In the genomic region with DNA sequence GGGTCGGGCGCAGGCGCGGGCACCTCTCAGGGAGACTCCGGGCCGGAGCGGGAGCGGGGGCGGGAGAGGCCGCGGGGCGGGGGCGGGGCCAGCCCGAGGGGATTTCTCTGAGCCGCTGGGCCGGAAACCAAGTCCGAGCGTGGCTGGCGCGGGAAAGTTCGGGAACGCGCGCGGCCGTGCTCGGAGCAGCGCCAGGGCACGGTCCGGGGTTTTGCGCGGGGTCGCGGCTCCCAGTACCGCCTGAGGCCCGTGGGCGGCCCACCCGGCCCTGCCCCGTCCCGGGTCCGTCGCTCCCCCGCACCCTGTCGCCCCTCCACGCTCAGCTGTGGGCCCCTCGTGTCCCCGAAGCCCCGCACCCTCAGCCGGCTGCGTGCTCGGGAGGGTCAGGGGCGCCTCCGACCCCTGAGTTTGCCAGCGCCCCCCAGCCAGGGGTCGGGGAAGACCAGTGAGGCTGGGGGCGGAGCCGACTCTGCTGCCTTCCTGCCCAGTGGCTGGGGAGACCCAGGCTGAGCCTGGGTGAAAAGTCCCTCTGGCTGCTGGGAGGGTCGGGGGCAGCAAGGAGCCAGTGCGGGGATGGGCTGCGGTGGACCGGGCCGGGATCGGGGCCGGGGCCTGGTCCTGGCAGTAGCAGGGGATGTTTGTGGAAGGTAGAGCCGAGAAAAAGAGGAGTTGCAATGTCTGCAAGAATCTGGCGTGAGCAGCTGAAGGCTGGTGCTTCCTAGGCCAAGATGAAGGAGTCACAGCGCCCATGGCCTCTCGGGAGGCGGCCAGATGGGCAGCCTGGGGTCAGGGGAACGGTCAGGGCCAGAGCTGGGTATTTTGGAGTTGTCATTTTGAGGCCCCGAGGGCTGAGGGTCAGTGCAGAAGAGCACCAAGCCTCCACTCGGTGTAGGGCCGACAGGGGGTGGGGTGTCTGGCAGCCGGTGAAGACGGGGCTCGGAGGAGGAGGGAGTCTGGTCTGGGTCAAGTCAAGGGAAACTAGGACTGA, we compare ENCODE assay signal across 8 cellular contexts. TPM values are rescaled to one million over a fixed set of nuclear protein-coding genes. Genes with fewer than 3 reads are reported as not detected.
A peak's percentile ranks its signal among the peaks of the same experiment; 100 is the strongest.
DNase-seq lines count a peak whose midpoint lies in the region; ATAC-seq and TF ChIP-seq lines count a peak whose summit lies in the region.

No MANE protein-coding gene starts in this region.

- H3K9me3 ChIP-seq in SU-DHL-6 (ENCODE audit: insufficient read depth, low read length), result no peaks in the 10 kb centered on the region
- no peaks in the 10 kb centered on the region for H3K9me3 ChIP-seq in liver (ENCODE audit: control insufficient read depth in 4 of 4, low read length in 3 of 4)

- 2% methylated on average over 76 of the region's 76 CpGs for WGBS in liver

- H3K27me3 ChIP-seq in SU-DHL-6 (ENCODE audit: low read length), result no peaks in the 10 kb centered on the region
- no peaks in the 10 kb centered on the region for H3K27me3 ChIP-seq in liver (ENCODE audit: control insufficient read depth in 4 of 4, insufficient read depth in 4 of 4, low read length in 3 of 4)

- H3F3A ChIP-seq in SU-DHL-6 (ENCODE audit: insufficient read depth), result no peaks in the 10 kb centered on the region

- H3K4me3 Mint-ChIP-seq in CD14-positive monocyte (peak overlapping the region; percentile 86 to 91), chondrocyte (ENCODE audit: unreplicated experiment) (peak overlapping the region; percentile 79)
- H3K4me3 Mint-ChIP-seq in stimulated activated naive CD8-positive, alpha-beta T cell treated with anti-CD3 and anti-CD28 coated beads, Interleukin-15, Interleukin-2, amounts not matched to agents 100 ng/mL and 50 ng/mL, for 24 hours, result peak overlapping the region; percentile 98

- TF ChIP-seq CTCF in CD14-positive monocyte (IDR thresholded peaks at IDR 0.05) (no peak), SU-DHL-6 (IDR thresholded peaks at IDR 0.05; ENCODE audit: insufficient read depth, low read length, poor library complexity, severe bottlenecking) (no peak), chondrocyte (IDR thresholded peaks at IDR 0.05) (peak; percentile 10), liver (IDR thresholded peaks at IDR 0.05; ENCODE audit: low read depth, low read length, missing input control) (no peak)

- H3K9ac ChIP-seq in SU-DHL-6 (ENCODE audit: low read length), result peak overlapping the region; percentile 90
- H3K9ac ChIP-seq in liver (ENCODE audit: low read depth in 1 of 2, low read length in 2 of 2), result peak overlapping the region; percentile 63 to 92

- peaks cover 15 to 31% (median 23%) of the 10 kb centered on the region in 4 donors for H3K4me1 ChIP-seq in liver (ENCODE audit: control insufficient read depth in 4 of 4, insufficient read depth in 4 of 4, low read length in 3 of 4)

- H3K27ac ChIP-seq in SU-DHL-6 (ENCODE audit: low read depth, low read length) (peak overlapping the region; percentile 61), liver (ENCODE audit: low read depth in 1 of 2, low read length in 2 of 2) (peak overlapping the region; percentile 90 to 94)

- no peaks in the 10 kb centered on the region; the same call in 1 of the 2 replicates for H4K20me1 ChIP-seq in SU-DHL-6 (ENCODE audit: low read depth, low read length)

- H3K4me2 ChIP-seq in SU-DHL-6 (ENCODE audit: low read depth, low read length, poor library complexity, severe bottlenecking), result peak overlapping the region; percentile 74

- H3K4me3 ChIP-seq in SU-DHL-6 (ENCODE audit: insufficient read depth, low read length, poor library complexity, severe bottlenecking) (peak overlapping the region; percentile 76), liver (ENCODE audit: low read depth in 1 of 3, low read length in 3 of 3) (peak overlapping the region; percentile 63 to 91 (median 76))

- no peak for DNase-seq in CD14-positive monocyte (ENCODE audit: low spot score)
- no peak for DNase-seq in chondrocyte (ENCODE audit: low spot score)
- no peak for DNase-seq in middle frontal gyrus (ENCODE audit: extremely low spot score, low spot score)

- peak; percentile 22 for ATAC-seq in GM18867 (IDR thresholded peaks at IDR 0.05; ENCODE audit: unreplicated experiment)
- ATAC-seq in HG03064 (IDR thresholded peaks at IDR 0.05; ENCODE audit: low read depth, unreplicated experiment), result peak; percentile 20

- H3K79me2 ChIP-seq in SU-DHL-6 (ENCODE audit: insufficient read depth, low read length), result peaks cover 52% of the 10 kb centered on the region

- H3K9me2 ChIP-seq in SU-DHL-6 (replicated peaks; ENCODE audit: insufficient read depth, low read length), result no peaks in the 10 kb centered on the region

- peak in 1 of 2 donors; percentile 2 for TF ChIP-seq RAD21 in liver (IDR thresholded peaks at IDR 0.05)

- no peak overlapping the region for H2AFZ ChIP-seq in SU-DHL-6 (ENCODE audit: low read depth, low read length, severe bottlenecking)

- intact Hi-C loops in CD14-positive monocyte (cut with micrococcal nuclease), result loop anchor here (2.0 to 5.0 kb wide), 4 partner anchors 20 to 58 kb away; partner anchors contain the start of genes EDF1 (in 2 of the 2), PHPT1 (in 2 of the 2), C8G (in 1 of the 2) and FBXW5 (in 1 of the 2)

- H3K27ac Mint-ChIP-seq in CD14-positive monocyte, result peak overlapping the region; percentile 24 to 82 (median 63)
- peak overlapping the region; percentile 88 for H3K27ac Mint-ChIP-seq in chondrocyte (ENCODE audit: unreplicated experiment)
- H3K27ac Mint-ChIP-seq in stimulated activated naive CD8-positive, alpha-beta T cell treated with anti-CD3 and anti-CD28 coated beads, Interleukin-15, Interleukin-2, amounts not matched to agents 100 ng/mL and 50 ng/mL, for 24 hours, result peak overlapping the region; percentile 96

- H3K27me3 Mint-ChIP-seq in CD14-positive monocyte (ENCODE audit: low read depth in 3 of 3), result peaks cover 0 to 2% (median 2%) of the 10 kb centered on the region in 3 donors
- no peaks in the 10 kb centered on the region for H3K27me3 Mint-ChIP-seq in chondrocyte (ENCODE audit: low read depth)
- no peaks in the 10 kb centered on the region for H3K27me3 Mint-ChIP-seq in stimulated activated naive CD8-positive, alpha-beta T cell treated with anti-CD3 and anti-CD28 coated beads, Interleukin-15, Interleukin-2, amounts not matched to agents 100 ng/mL and 50 ng/mL, for 24 hours

- H3K36me3 ChIP-seq in SU-DHL-6 (ENCODE audit: low read length), result no peaks in the 10 kb centered on the region
- peaks cover 0 to 1% (median 0%) of the 10 kb centered on the region in 4 donors for H3K36me3 ChIP-seq in liver (ENCODE audit: control insufficient read depth in 4 of 4, insufficient read depth in 3 of 4, low read depth in 1 of 4, low read length in 3 of 4)

- H3K4me1 Mint-ChIP-seq in CD14-positive monocyte (peaks cover 31% of the 10 kb centered on the region), chondrocyte (ENCODE audit: low read depth) (peaks cover 22% of the 10 kb centered on the region)
- peaks cover 47% of the 10 kb centered on the region for H3K4me1 Mint-ChIP-seq in stimulated activated naive CD8-positive, alpha-beta T cell treated with anti-CD3 and anti-CD28 coated beads, Interleukin-15, Interleukin-2, amounts not matched to agents 100 ng/mL and 50 ng/mL, for 24 hours (ENCODE audit: low read depth)

- peaks cover 3 to 17% of the 10 kb centered on the region in 2 donors for H3K36me3 Mint-ChIP-seq in CD14-positive monocyte
- no peaks in the 10 kb centered on the region for H3K36me3 Mint-ChIP-seq in chondrocyte (ENCODE audit: low read depth)
- peaks cover 4% of the 10 kb centered on the region for H3K36me3 Mint-ChIP-seq in stimulated activated naive CD8-positive, alpha-beta T cell treated with anti-CD3 and anti-CD28 coated beads, Interleukin-15, Interleukin-2, amounts not matched to agents 100 ng/mL and 50 ng/mL, for 24 hours (ENCODE audit: low read depth)

- no peaks in the 10 kb centered on the region for H3K9me3 Mint-ChIP-seq in CD14-positive monocyte
- H3K9me3 Mint-ChIP-seq in chondrocyte (ENCODE audit: low read depth), result no peaks in the 10 kb centered on the region
- H3K9me3 Mint-ChIP-seq in stimulated activated naive CD8-positive, alpha-beta T cell treated with anti-CD3 and anti-CD28 coated beads, Interleukin-15, Interleukin-2, amounts not matched to agents 100 ng/mL and 50 ng/mL, for 24 hours, result no peaks in the 10 kb centered on the region

TF ChIP-seq in liver, 16 proteins besides CTCF, POLR2A, EP300 and RAD21:
- no peak for TF ChIP-seq SP1 (IDR thresholded peaks at IDR 0.05)
- TF ChIP-seq FOXA2 (IDR thresholded peaks at IDR 0.05), result no peak
- TF ChIP-seq MAX (IDR thresholded peaks at IDR 0.05), result no peak

RNA-seq across cellular contexts. Expression of gene TRAF2, which starts 0.6 kb away (rescaled TPM):
- polyA plus RNA-seq in CD14-positive monocyte (1 to 10 TPM; 1.6 to 2.0 TPM), liver (1 to 10 TPM; 4.7 to 6.1 TPM)
- total RNA-seq in chondrocyte (9.6 to 12.4 TPM (median 10.4 TPM) in 3 replicates), liver (10 to 100 TPM in 1 of 2 donors, 1 to 10 TPM in 1; 7.5 to 14.9 TPM)

RNA-seq across cellular contexts. Expression of gene EDF1, which starts 20.8 kb away (rescaled TPM):
- 100 to 1,000 TPM; 245 to 264 TPM for polyA plus RNA-seq in CD14-positive monocyte
- total RNA-seq in chondrocyte, result 296 to 328 TPM (median 320 TPM) in 3 replicates
- total RNA-seq in liver, result 100 to 1,000 TPM; 123 to 248 TPM
- 100 to 1,000 TPM; 289 to 513 TPM for polyA plus RNA-seq in liver

RNA-seq across cellular contexts. Expression of gene MAMDC4, which starts 34.8 kb away (rescaled TPM):
- under 1 TPM in 1 of 2 donors, not detected in 1; 0.07 TPM for polyA plus RNA-seq in CD14-positive monocyte
- 7.7 to 9.2 TPM (median 7.7 TPM) in 3 replicates for total RNA-seq in chondrocyte
- 1 to 10 TPM; 4.0 to 8.1 TPM for total RNA-seq in liver
- 1 to 10 TPM; 2.4 to 3.9 TPM for polyA plus RNA-seq in liver

RNA-seq across cellular contexts. Expression of gene PHPT1, which starts 37.7 kb away (rescaled TPM):
- 100 to 1,000 TPM in 1 of 2 donors, 10 to 100 TPM in 1; 94.3 to 163 TPM for polyA plus RNA-seq in CD14-positive monocyte
- 165 to 193 TPM (median 192 TPM) in 3 replicates for total RNA-seq in chondrocyte
- 10 to 100 TPM; 23.2 to 40.4 TPM for total RNA-seq in liver
- 10 to 100 TPM; 44.2 to 83.1 TPM for polyA plus RNA-seq in liver

RNA-seq across cellular contexts. Expression of gene AJM1, which starts 44.6 kb away (rescaled TPM):
- polyA plus RNA-seq in CD14-positive monocyte (under 1 TPM; 0.10 to 0.18 TPM), liver (1 to 10 TPM in 1 of 2 donors, under 1 TPM in 1; 0.61 to 1.0 TPM)
- total RNA-seq in chondrocyte (6.3 to 7.5 TPM (median 7.4 TPM) in 3 replicates), liver (1 to 10 TPM in 1 of 2 donors, under 1 TPM in 1; 0.56 to 2.3 TPM)
